ENCODE assay signal across 8 cellular contexts in genomic region chr1:243713470-243714186, GRCh38.
DNase-seq lines count a peak whose midpoint lies in the region; ATAC-seq and TF ChIP-seq lines count a peak whose summit lies in the region.

No MANE protein-coding gene starts in this region.

- TF ChIP-seq CTCF in heart left ventricle (IDR thresholded peaks at IDR 0.05): no peak

- peak; percentile 94 for DNase-seq in MV-4-11 (lab: John Stamatoyannopoulos, UW)
- DNase-seq in SHP77 treated with DMSO at 0.1 percent for 48 hours (lab: John Stamatoyannopoulos, UW): peak; percentile 67
- DNase-seq in heart left ventricle: peak in 2 of 5 donors; percentile 12 to 33
- peak in 31 of 49 donors; percentile 17 to 81 (median 52) for DNase-seq in substantia nigra (lab: John Stamatoyannopoulos, UW)
- no peak for DNase-seq in activated T-cell treated with anti-CD3 and anti-CD28 coated beads for 4 hours
- no peak for DNase-seq in activated CD4-positive, alpha-beta memory T cell treated with anti-CD3 and anti-CD28 coated beads for 36 hours
- DNase-seq in activated CD8-positive, alpha-beta memory T cell treated with anti-CD3 and anti-CD28 coated beads, Interleukin-2, amount 10 ng/mL, durations not matched to agents 7 days and 5 days: no peak

- ATAC-seq in heart left ventricle: peak; percentile 64 to 84 (median 71)
- ATAC-seq in HG03039 (IDR thresholded peaks at IDR 0.05; ENCODE audit: unreplicated experiment): no peak
- no peak for ATAC-seq in activated CD8-positive, alpha-beta memory T cell treated with anti-CD3 and anti-CD28 coated beads, Interleukin-2, amount 10 ng/mL, durations not matched to agents 7 days and 5 days

- H3K4me3 ChIP-seq in heart left ventricle: peak overlapping the region in 3 of 12 donors; percentile 14 to 24 (median 18)

- peaks cover 27% of the 10 kb centered on the region for H3K4me1 Mint-ChIP-seq in activated CD4-positive, alpha-beta memory T cell treated with anti-CD3 and anti-CD28 coated beads for 36 hours (ENCODE audit: low read depth)
- peaks cover 13% of the 10 kb centered on the region for H3K4me1 Mint-ChIP-seq in activated CD8-positive, alpha-beta memory T cell treated with anti-CD3 and anti-CD28 coated beads, Interleukin-2, amount 10 ng/mL, durations not matched to agents 7 days and 5 days

- no peaks in the 10 kb centered on the region for H3K9me3 ChIP-seq in heart left ventricle

- WGBS in heart left ventricle, 4 donors: 25 to 42% (median 40%) methylated on average over 10 of the region's 10 CpGs

- H3K36me3 ChIP-seq in heart left ventricle: no peaks in the 10 kb centered on the region

- H3K36me3 Mint-ChIP-seq in activated CD4-positive, alpha-beta memory T cell treated with anti-CD3 and anti-CD28 coated beads for 36 hours: no peaks in the 10 kb centered on the region
- peaks cover 2% of the 10 kb centered on the region for H3K36me3 Mint-ChIP-seq in activated CD8-positive, alpha-beta memory T cell treated with anti-CD3 and anti-CD28 coated beads, Interleukin-2, amount 10 ng/mL, durations not matched to agents 7 days and 5 days

- H3K27ac ChIP-seq in heart left ventricle: peak overlapping the region in 4 of 12 donors; percentile 5 to 48 (median 18)
- H3K27ac ChIP-seq in substantia nigra (ENCODE audit: low read depth, low read length, poor library complexity, severe bottlenecking): peak overlapping the region; percentile 75

- no peaks in the 10 kb centered on the region for H3K27me3 ChIP-seq in heart left ventricle

- POLR2A ChIA-PET in activated CD4-positive, alpha-beta memory T cell treated with anti-CD3 and anti-CD28 coated beads for 36 hours (lab: Charles Lee): no interaction called here

- no peak for TF ChIP-seq POLR2A in heart left ventricle (IDR thresholded peaks at IDR 0.05)

- CTCF ChIA-PET in activated CD4-positive, alpha-beta memory T cell treated with anti-CD3 and anti-CD28 coated beads for 36 hours (lab: Charles Lee): no interaction called here
- CTCF ChIA-PET in activated CD8-positive, alpha-beta memory T cell treated with anti-CD3 and anti-CD28 coated beads, Interleukin-2, amount 10 ng/mL, durations not matched to agents 7 days and 5 days (lab: Charles Lee): no interaction called here

- no peaks in the 10 kb centered on the region for H3K27me3 Mint-ChIP-seq in activated CD4-positive, alpha-beta memory T cell treated with anti-CD3 and anti-CD28 coated beads for 36 hours
- H3K27me3 Mint-ChIP-seq in activated CD8-positive, alpha-beta memory T cell treated with anti-CD3 and anti-CD28 coated beads, Interleukin-2, amount 10 ng/mL, durations not matched to agents 7 days and 5 days: no peaks in the 10 kb centered on the region

- peaks cover 0 to 31% (median 6%) of the 10 kb centered on the region in 12 donors for H3K4me1 ChIP-seq in heart left ventricle

- intact Hi-C loops in heart left ventricle (cut with DNase I): no loop called here
- intact Hi-C loops in activated CD4-positive, alpha-beta memory T cell treated with anti-CD3 and anti-CD28 coated beads for 36 hours (cut with micrococcal nuclease): loop anchor here (10.0 kb wide), 1 partner anchor 231 kb away; no protein-coding TSS in a partner anchor

- H3K4me3 Mint-ChIP-seq in activated CD4-positive, alpha-beta memory T cell treated with anti-CD3 and anti-CD28 coated beads for 36 hours: no peak overlapping the region
- no peak overlapping the region for H3K4me3 Mint-ChIP-seq in activated CD8-positive, alpha-beta memory T cell treated with anti-CD3 and anti-CD28 coated beads, Interleukin-2, amount 10 ng/mL, durations not matched to agents 7 days and 5 days

- no peak overlapping the region for H3K27ac Mint-ChIP-seq in activated CD4-positive, alpha-beta memory T cell treated with anti-CD3 and anti-CD28 coated beads for 36 hours
- no peak overlapping the region for H3K27ac Mint-ChIP-seq in activated CD8-positive, alpha-beta memory T cell treated with anti-CD3 and anti-CD28 coated beads, Interleukin-2, amount 10 ng/mL, durations not matched to agents 7 days and 5 days

- H3K9me3 Mint-ChIP-seq in activated CD4-positive, alpha-beta memory T cell treated with anti-CD3 and anti-CD28 coated beads for 36 hours: no peaks in the 10 kb centered on the region
- no peaks in the 10 kb centered on the region for H3K9me3 Mint-ChIP-seq in activated CD8-positive, alpha-beta memory T cell treated with anti-CD3 and anti-CD28 coated beads, Interleukin-2, amount 10 ng/mL, durations not matched to agents 7 days and 5 days (ENCODE audit: low read depth)

Comparison
In these comparisons a context has a peak if more than half of its experiments do, and no peak if none do; other contexts are left out.
1. DNase-seq: peak in MV-4-11 (single experiment), SHP77 treated with DMSO at 0.1 percent for 48 hours (single experiment) and substantia nigra (31 of 49); none in activated T-cell treated with anti-CD3 and anti-CD28 coated beads for 4 hours (single experiment), activated CD4-positive, alpha-beta memory T cell treated with anti-CD3 and anti-CD28 coated beads for 36 hours (single experiment) and activated CD8-positive, alpha-beta memory T cell treated with anti-CD3 and anti-CD28 coated beads, Interleukin-2, amount 10 ng/mL, durations not matched to agents 7 days and 5 days (single experiment).
2. ATAC-seq: peak in heart left ventricle (4 of 4); none in HG03039 (single experiment) and activated CD8-positive, alpha-beta memory T cell treated with anti-CD3 and anti-CD28 coated beads, Interleukin-2, amount 10 ng/mL, durations not matched to agents 7 days and 5 days (single experiment).